Comparison of ENCODE assay signal across 3 cellular contexts in genomic region chr5:125301704-125302103, GRCh38.
TF ChIP-seq lines count a peak whose summit lies in the region.

No MANE protein-coding gene starts in this region.

TF ChIP-seq in GM23338, 12 proteins besides CTCF, POLR2A, EP300 and RAD21 (continued from another document and continues in another):
- TF ChIP-seq REST (IDR thresholded peaks at IDR 0.05; ENCODE audit: unreplicated experiment) (no peak), JUNB (IDR thresholded peaks at IDR 0.05; ENCODE audit: unreplicated experiment) (no peak), POLR2AphosphoS5 (IDR thresholded peaks at IDR 0.05; ENCODE audit: low read depth) (no peak), ZNF331 (CRISPR knock-in tag; IDR thresholded peaks at IDR 0.05; ENCODE audit: low read depth) (no peak), NANOG (IDR thresholded peaks at IDR 0.05; ENCODE audit: borderline replicate concordance) (no peak), ZNF114 (CRISPR knock-in tag; IDR thresholded peaks at IDR 0.05) (no peak)

TF ChIP-seq in WTC11, 78 proteins besides CTCF, POLR2A, EP300 and RAD21 (continued from another document):
- no peak for TF ChIP-seq AFF4 (CRISPR knock-in tag; IDR thresholded peaks at IDR 0.05; ENCODE audit: borderline replicate concordance)
- TF ChIP-seq NR1H2 (CRISPR knock-in tag; IDR thresholded peaks at IDR 0.05) = no peak
- no peak for TF ChIP-seq CBFB (CRISPR knock-in tag; IDR thresholded peaks at IDR 0.05; ENCODE audit: low read depth)
- no peak for TF ChIP-seq EMX1 (CRISPR knock-in tag; IDR thresholded peaks at IDR 0.05)

TF ChIP-seq in neural cell, 6 proteins besides CTCF, POLR2A, EP300 and RAD21 (continued from another document):
- peak; percentile 21 for TF ChIP-seq REST (IDR thresholded peaks at IDR 0.05; ENCODE audit: borderline replicate concordance)
TF ChIP-seq in neural cell: peak in this region for 3.
